Comparison of ENCODE assay signal across 1 cellular context in genomic region chr17:39598047-39598481, GRCh38.
TF ChIP-seq lines count a peak whose summit lies in the region.

No MANE protein-coding gene starts in this region.

TF ChIP-seq in IMR-90, 13 proteins besides CTCF, POLR2A, EP300 and RAD21 (continued from another document):
- TF ChIP-seq ELK1 (IDR thresholded peaks at IDR 0.05; ENCODE audit: borderline replicate concordance, low read depth, low read length) (no peak), NFE2L2 (IDR thresholded peaks at IDR 0.05; ENCODE audit: low read depth, low read length) (no peak), RCOR1 (IDR thresholded peaks at IDR 0.05; ENCODE audit: insufficient replicate concordance, low read length) (no peak), CEBPB (IDR thresholded peaks at IDR 0.05; ENCODE audit: low read depth, low read length) (no peak)
TF ChIP-seq in IMR-90: peak in this region for 0.
